In genomic region chr14:91302391-91302790, GRCh38 we compare ENCODE assay signal across 13 cellular contexts. TPM values are rescaled to one million over a fixed set of nuclear protein-coding genes. Genes with fewer than 3 reads are reported as not detected.
A peak's percentile ranks its signal among the peaks of the same experiment; 100 is the strongest.
DNase-seq lines count a peak whose midpoint lies in the region; ATAC-seq lines count a peak whose summit lies in the region.
"Had no signal": no experiment of that assay in that cellular context is flagged by ENCODE, and none has a peak within 500 bp of the region (broad histone marks: within the 10 kb centered on the region; RNA-seq: fewer than 3 reads in every experiment).

No MANE protein-coding gene starts in this region.

- no peaks in the 10 kb centered on the region for H3K9me3 ChIP-seq in T-helper 17 cell (ENCODE audit: control insufficient read depth, low read length, poor library complexity, severe bottlenecking)
- H3K9me3 ChIP-seq: transverse colon had no signal

- H3K27ac Mint-ChIP-seq in activated CD4-positive, alpha-beta T cell treated with anti-CD3 and anti-CD28 coated beads for 36 hours, result peak overlapping the region; percentile 97
- H3K27ac Mint-ChIP-seq in T-helper 17 cell (peak overlapping the region; percentile 94), immature natural killer cell (peak overlapping the region; percentile 27 to 79 (median 56))

- H3K4me3 Mint-ChIP-seq in activated CD4-positive, alpha-beta T cell treated with anti-CD3 and anti-CD28 coated beads for 36 hours, result peak overlapping the region; percentile 66
- H3K4me3 Mint-ChIP-seq in T-helper 17 cell, result no peak overlapping the region
- H3K4me3 Mint-ChIP-seq in immature natural killer cell, result no peak overlapping the region

- CTCF ChIA-PET in activated CD4-positive, alpha-beta T cell treated with anti-CD3 and anti-CD28 coated beads for 36 hours (lab: Charles Lee), result interaction anchor here (0.6 to 0.9 kb wide), 3 partner anchors 63 to 500 kb away, joined by 3 to 4 read pairs (median 3); no protein-coding TSS in a partner anchor

- H3K4me1 Mint-ChIP-seq in activated CD4-positive, alpha-beta T cell treated with anti-CD3 and anti-CD28 coated beads for 36 hours, result peaks cover 63% of the 10 kb centered on the region
- H3K4me1 Mint-ChIP-seq in T-helper 17 cell (peaks cover 23% of the 10 kb centered on the region), immature natural killer cell (peaks cover 6 to 30% of the 10 kb centered on the region in 2 donors)

- POLR2A ChIA-PET in activated CD4-positive, alpha-beta T cell treated with anti-CD3 and anti-CD28 coated beads for 36 hours (lab: Charles Lee), result interaction anchor here (0.7 kb wide), 1 partner anchor 109 kb away, joined by 5 read pairs; no protein-coding TSS in a partner anchor

- intact Hi-C loops in activated CD4-positive, alpha-beta T cell treated with anti-CD3 and anti-CD28 coated beads for 36 hours (cut with DNase I, micrococcal nuclease), result loop anchor here (1.0 to 5.0 kb wide), 9 partner anchors 13 to 240 kb away; partner anchors contain the start of genes RPS6KA5 (in 2 of the 2) and CCDC88C (in 1 of the 2)

- no peaks in the 10 kb centered on the region for H3K27me3 Mint-ChIP-seq in activated CD4-positive, alpha-beta T cell treated with anti-CD3 and anti-CD28 coated beads for 36 hours
- no peaks in the 10 kb centered on the region for H3K27me3 Mint-ChIP-seq in T-helper 17 cell
- H3K27me3 Mint-ChIP-seq in immature natural killer cell (ENCODE audit: low read depth in 3 of 3), result peaks cover 4 to 46% (median 14%) of the 10 kb centered on the region in 3 donors

- peak; percentile 68 for DNase-seq in activated CD4-positive, alpha-beta T cell treated with anti-CD3 and anti-CD28 coated beads for 36 hours
- no peak for DNase-seq in activated CD4-positive, alpha-beta T cell treated with anti-CD3 and anti-CD28 coated beads for 1 hour
- DNase-seq in T-helper 17 cell (no peak), immature natural killer cell (no peak), NCI-H1694 (lab: John Stamatoyannopoulos, UW) (no peak), NCI-H128 (lab: John Stamatoyannopoulos, UW; ENCODE audit: unreplicated experiment) (no peak)
- DNase-seq: effector CD4-positive, alpha-beta T cell; foreskin fibroblast; occipital lobe; SHP77; transverse colon had no signal

- peak; percentile 55 for ATAC-seq in activated CD4-positive, alpha-beta T cell treated with anti-CD3 and anti-CD28 coated beads for 36 hours
- ATAC-seq in GM18909 (IDR thresholded peaks at IDR 0.05; ENCODE audit: poor library complexity, unreplicated experiment) (peak; percentile 41), T-helper 17 cell (no peak), GM18498 (IDR thresholded peaks at IDR 0.05; ENCODE audit: unreplicated experiment) (no peak)

- H3K36me3 Mint-ChIP-seq in activated CD4-positive, alpha-beta T cell treated with anti-CD3 and anti-CD28 coated beads for 36 hours (ENCODE audit: low read depth), result peaks cover 77% of the 10 kb centered on the region
- peaks cover 12% of the 10 kb centered on the region for H3K36me3 Mint-ChIP-seq in T-helper 17 cell (ENCODE audit: low read depth)
- peaks cover 21 to 70% (median 41%) of the 10 kb centered on the region in 3 donors for H3K36me3 Mint-ChIP-seq in immature natural killer cell

- no peaks in the 10 kb centered on the region for H3K9me3 Mint-ChIP-seq in activated CD4-positive, alpha-beta T cell treated with anti-CD3 and anti-CD28 coated beads for 36 hours (ENCODE audit: low read depth)
- no peaks in the 10 kb centered on the region for H3K9me3 Mint-ChIP-seq in immature natural killer cell

RNA-seq across cellular contexts. Expression of gene GPR68, which starts 57.9 kb away (rescaled TPM):
- 10 to 100 TPM in 1 of 2 experiments, 1 to 10 TPM in 1; 9.4 to 11.2 TPM for total RNA-seq in activated CD4-positive, alpha-beta T cell treated with anti-CD3 and anti-CD28 coated beads for 36 hours
- total RNA-seq in T-helper 17 cell, result 10 to 100 TPM in 1 of 2 donors, 1 to 10 TPM in 1; 7.6 to 12.4 TPM
- polyA plus RNA-seq in immature natural killer cell, result 10 to 100 TPM; 19.0 to 40.4 (median 22.4) TPM

Comparison
In these comparisons a context has a peak if more than half of its experiments do, and no peak if none do; other contexts are left out.
1. ATAC-seq: peak in activated CD4-positive, alpha-beta T cell treated with anti-CD3 and anti-CD28 coated beads for 36 hours (single experiment) and GM18909 (single experiment); none in T-helper 17 cell (single experiment) and GM18498 (single experiment).
2. Peak in every context shown above with its lines, with median percentiles within 50 percentile points of each other: H3K27ac Mint-ChIP-seq.